Comparison of ENCODE assay signal across 24 cellular contexts in genomic region chr15:42999201-42999779, GRCh38.
"Had no signal": no experiment of that assay in that cellular context is flagged by ENCODE, and none has a peak within 500 bp of the region (broad histone marks: within the 10 kb centered on the region; RNA-seq: fewer than 3 reads in every experiment).

No MANE protein-coding gene starts in this region.

- ATAC-seq: activated CD8-positive, alpha-beta T cell treated with anti-CD3 and anti-CD28 coated beads, Interleukin-2, amount 10 ng/mL, durations not matched to agents 7 days and 5 days; foreskin keratinocyte; naive thymus-derived CD8-positive, alpha-beta T cell; pancreas; right lobe of liver; SK-N-SH treated with all-trans-retinoic acid at 6 μM for 48 hours; stimulated activated effector memory CD8-positive, alpha-beta T cell treated with anti-CD3 and anti-CD28 coated beads, Interleukin-12 subunit alpha, Interleukin-12 subunit beta, amount 100 ng/mL, for 72 hours; T-cell had no signal

- H3K4me1 Mint-ChIP-seq: memory B cell; stimulated activated effector memory CD8-positive, alpha-beta T cell treated with anti-CD3 and anti-CD28 coated beads, Interleukin-12 subunit alpha, Interleukin-12 subunit beta, amount 100 ng/mL, for 72 hours; T-cell had no signal

- H3K27ac ChIP-seq: breast epithelium, foreskin keratinocyte, hepatocyte, neutrophil, pancreas, right lobe of liver, stomach, transverse colon, WERI-Rb-1 had no signal

- H3K4me3 Mint-ChIP-seq: activated CD8-positive, alpha-beta T cell treated with anti-CD3 and anti-CD28 coated beads, Interleukin-2, amount 10 ng/mL, durations not matched to agents 7 days and 5 days; activated naive CD8-positive, alpha-beta T cell; memory B cell; naive thymus-derived CD8-positive, alpha-beta T cell; stimulated activated effector memory CD8-positive, alpha-beta T cell treated with anti-CD3 and anti-CD28 coated beads, Interleukin-12 subunit alpha, Interleukin-12 subunit beta, amount 100 ng/mL, for 72 hours; T-cell had no signal

- H3K27ac Mint-ChIP-seq: activated CD8-positive, alpha-beta T cell treated with anti-CD3 and anti-CD28 coated beads, Interleukin-2, amount 10 ng/mL, durations not matched to agents 7 days and 5 days; activated naive CD8-positive, alpha-beta T cell; activated T-helper 2 cell treated with anti-CD3 and anti-CD28 coated beads, Interferon-gamma antibody, Interleukin-2, Interleukin-4, amounts not matched to agents 10 μg/mL and 5 μg/mL and 100 μg/mL, durations not matched to agents 14 hours and 24 hours and 36 hours; memory B cell; stimulated activated effector memory CD8-positive, alpha-beta T cell treated with anti-CD3 and anti-CD28 coated beads, Interleukin-12 subunit alpha, Interleukin-12 subunit beta, amount 100 ng/mL, for 72 hours had no signal

- DNase-seq: activated CD4-positive, alpha-beta T cell treated with anti-CD3 and anti-CD28 coated beads, Interleukin-2, amount 50 U/mL, for 1 hour; activated CD4-positive, CD25-positive, alpha-beta regulatory T cell treated with anti-CD3 and anti-CD28 coated beads, Interleukin-2, amount 50 U/mL, for 72 hours; activated CD8-positive, alpha-beta T cell treated with anti-CD3 and anti-CD28 coated beads, Interleukin-2, amount 10 ng/mL, durations not matched to agents 7 days and 5 days; activated naive CD4-positive, alpha-beta T cell; activated T-cell treated with anti-CD3 and anti-CD28 coated beads, Interleukin-2, amount 50 U/mL, for 1 hour; cerebellar nuclear complex; foreskin keratinocyte; naive thymus-derived CD8-positive, alpha-beta T cell; pancreas; right lobe of liver; small intestine; stimulated activated CD4-positive, alpha-beta T cell treated with anti-CD3 and anti-CD28 coated beads, Interleukin-2, amount 100 ng/mL, for 24 hours; stomach; T-cell; transverse colon; WERI-Rb-1 had no signal

- H2AFZ ChIP-seq: hepatocyte had no signal

- H3K36me3 ChIP-seq: breast epithelium had no signal

- H3K27me3 ChIP-seq: breast epithelium, foreskin keratinocyte, hepatocyte, neutrophil, pancreas, right lobe of liver, stomach, transverse colon had no signal

- H3K4me2 ChIP-seq: hepatocyte had no signal

- H3K27me3 Mint-ChIP-seq: activated naive CD8-positive, alpha-beta T cell; memory B cell; naive thymus-derived CD8-positive, alpha-beta T cell; T-cell had no signal

- H3K4me1 ChIP-seq: breast epithelium, pancreas, right lobe of liver, stomach, transverse colon had no signal

- H3K9me3 ChIP-seq: breast epithelium, neutrophil, pancreas, right lobe of liver, stomach, transverse colon had no signal

- H3K4me3 ChIP-seq: breast epithelium, hepatocyte, pancreas, right lobe of liver, stomach, transverse colon had no signal
